In genomic region chr1:119324198-119324597, GRCh38 we compare ENCODE assay signal across 23 cellular contexts. TPM values are rescaled to one million over a fixed set of nuclear protein-coding genes. Genes with fewer than 3 reads are reported as not detected.
DNase-seq lines count a peak whose midpoint lies in the region; ATAC-seq lines count a peak whose summit lies in the region.
"Had no signal": no experiment of that assay in that cellular context is flagged by ENCODE, and none has a peak within 500 bp of the region (broad histone marks: within the 10 kb centered on the region; RNA-seq: fewer than 3 reads in every experiment).

No MANE protein-coding gene starts in this region.

- ATAC-seq in GM18498 (IDR thresholded peaks at IDR 0.05; ENCODE audit: unreplicated experiment) = peak; percentile 30
- ATAC-seq in GM19395 (IDR thresholded peaks at IDR 0.05; ENCODE audit: unreplicated experiment) = peak; percentile 34
- ATAC-seq in HG03066 (IDR thresholded peaks at IDR 0.05; ENCODE audit: low read depth, unreplicated experiment) = peak; percentile 26

- DNase-seq in foreskin melanocyte (peak; percentile 10), mucosa of gallbladder (ENCODE audit: low spot score) (no peak), SKM-1 treated with dmso at 0.1 percent for 144 hours (lab: John Stamatoyannopoulos, UW; ENCODE audit: unreplicated experiment) (no peak)
- no peak for DNase-seq in activated CD4-positive, CD25-positive, alpha-beta regulatory T cell (lab: John Stamatoyannopoulos, UW)
- DNase-seq in activated effector memory CD4-positive, alpha-beta T cell treated with Interleukin-2 at 50 U/mL for 16 hours = no peak
- DNase-seq: activated CD4-positive, alpha-beta T cell treated with anti-CD3 and anti-CD28 coated beads, Interleukin-2, amount 10 ng/mL, durations not matched to agents 24 days and 14 days; activated effector memory CD4-positive, alpha-beta T cell treated with anti-CD3 and anti-CD28 coated beads, Interleukin-2, amount 50 U/mL, for 16 hours; activated naive CD8-positive, alpha-beta T cell treated with anti-CD3 and anti-CD28 coated beads, Interleukin-2, amount 10 ng/mL, durations not matched to agents 7 days and 5 days; activated T-cell treated with anti-CD3 and anti-CD28 coated beads, Interleukin-2, amount 50 U/mL, for 1 hour; effector memory CD4-positive, alpha-beta T cell; EL; MG63; NCI-H1105 treated with DMSO at 0.1 percent for 48 hours; NCI-H1930; NCI-H524 treated with DMSO at 0.1 percent for 48 hours; stimulated activated naive CD4-positive, alpha-beta T cell; SW 1271; T-helper 9 cell had no signal

RNA-seq across cellular contexts. Expression of gene HAO2, which starts 44.4 kb away (rescaled TPM):
- total RNA-seq in mucosa of gallbladder = 0.17 TPM
- total RNA-seq: activated CD4-positive, alpha-beta T cell treated with anti-CD3 and anti-CD28 coated beads, Interleukin-2, amount 10 ng/mL, durations not matched to agents 24 days and 14 days; activated naive CD8-positive, alpha-beta T cell treated with anti-CD3 and anti-CD28 coated beads, Interleukin-2, amount 10 ng/mL, durations not matched to agents 7 days and 5 days; astrocyte; cardiac muscle cell had no signal
